27 cellular contexts compared by ENCODE assay signal in the genomic region with DNA sequence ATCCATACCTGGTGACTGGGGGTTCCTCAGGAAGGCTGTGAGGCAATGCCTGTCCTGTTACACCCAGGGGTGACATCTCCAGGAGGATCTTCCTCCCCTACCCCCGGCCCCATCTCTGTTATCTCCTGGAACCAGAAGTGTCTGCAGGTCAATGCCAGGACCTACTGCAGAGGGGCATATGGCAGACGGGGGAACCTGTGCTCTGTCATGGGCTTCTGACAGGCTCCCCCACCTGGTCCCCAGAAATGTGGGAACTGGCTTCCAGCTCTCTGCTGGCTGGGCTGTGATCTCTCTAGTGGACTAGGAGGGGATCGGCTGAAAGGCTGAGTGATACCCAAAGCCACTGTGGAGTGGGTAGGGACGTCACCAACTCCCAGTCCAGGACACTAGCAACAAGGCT. TPM values are rescaled to one million over a fixed set of nuclear protein-coding genes. Genes with fewer than 3 reads are reported as not detected.
"Had no signal": no experiment of that assay in that cellular context is flagged by ENCODE, and none has a peak within 500 bp of the region (broad histone marks: within the 10 kb centered on the region; RNA-seq: fewer than 3 reads in every experiment).

No MANE protein-coding gene starts in this region.

- ATAC-seq: activated T-cell treated with anti-CD3 and anti-CD28 coated beads, Interleukin-2, amount 50 U/mL, for 72 hours; esophagus mucosa; foreskin keratinocyte had no signal

- DNase-seq: activated CD4-positive, alpha-beta memory T cell treated with anti-CD3 and anti-CD28 coated beads, Interleukin-2, amount 10 ng/mL, durations not matched to agents 7 days and 5 days; activated CD4-positive, alpha-beta T cell treated with anti-CD3 and anti-CD28 coated beads for 4 hours; activated CD4-positive, alpha-beta T cell treated with anti-CD3 and anti-CD28 coated beads, Interleukin-2, amount 10 ng/mL, durations not matched to agents 7 days and 5 days; activated CD4-positive, alpha-beta T cell treated with anti-CD3 and anti-CD28 coated beads, Interleukin-2, amount 50 U/mL, for 4 hours; activated CD4-positive, CD25-positive, alpha-beta regulatory T cell; activated CD4-positive, CD25-positive, alpha-beta regulatory T cell treated with anti-CD3 and anti-CD28 coated beads, Interleukin-2, amount 50 U/mL, for 72 hours; activated CD8-positive, alpha-beta memory T cell treated with anti-CD3 and anti-CD28 coated beads, Interleukin-2, amount 50 U/mL, for 48 hours; activated gamma-delta T cell treated with Interleukin-2 at 50 U/mL for 16 hours; activated naive CD4-positive, alpha-beta T cell treated with anti-CD3 and anti-CD28 coated beads, Interleukin-2, amount 50 U/mL, for 16 hours; activated naive CD4-positive, alpha-beta T cell treated with Interleukin-2 at 50 U/mL for 16 hours; activated T-cell treated with anti-CD3 and anti-CD28 coated beads for 4 hours; activated T-cell treated with anti-CD3 and anti-CD28 coated beads, Interleukin-2, amount 50 U/mL, for 24 hours; activated T-cell treated with anti-CD3 and anti-CD28 coated beads, Interleukin-2, amount 50 U/mL, for 72 hours; amniotic stem cell; anterior cingulate cortex; effector memory CD4-positive, alpha-beta T cell; endodermal cell; foreskin keratinocyte; head of caudate nucleus; T-helper 2 cell had no signal

- H3K4me1 Mint-ChIP-seq: activated CD4-positive, alpha-beta memory T cell treated with anti-CD3 and anti-CD28 coated beads, Interleukin-2, amount 10 ng/mL, durations not matched to agents 7 days and 5 days; activated CD4-positive, alpha-beta T cell treated with anti-CD3 and anti-CD28 coated beads, Interleukin-2, amount 10 ng/mL, durations not matched to agents 7 days and 5 days; endodermal cell had no signal

- H3K4me1 ChIP-seq: foreskin keratinocyte had no signal

- H3K27me3 ChIP-seq: dorsolateral prefrontal cortex had no signal

- H3K27ac Mint-ChIP-seq: activated CD4-positive, alpha-beta memory T cell treated with anti-CD3 and anti-CD28 coated beads, Interleukin-2, amount 10 ng/mL, durations not matched to agents 7 days and 5 days; activated CD4-positive, alpha-beta T cell treated with anti-CD3 and anti-CD28 coated beads, Interleukin-2, amount 10 ng/mL, durations not matched to agents 7 days and 5 days; activated naive CD8-positive, alpha-beta T cell; activated T-cell treated with anti-CD3 and anti-CD28 coated beads, Interleukin-2, amount 50 U/mL, for 24 hours; activated T-cell treated with anti-CD3 and anti-CD28 coated beads, Interleukin-2, amount 50 U/mL, for 72 hours; dendritic cell treated with granulocyte-macrophage colony-stimulating factor and Interleukin-4, amounts not matched to agents 40 ng/mL and 50 ng/mL, for 4 days; endodermal cell had no signal

- H3K4me3 ChIP-seq: coronary artery, dorsolateral prefrontal cortex had no signal

- H3K27ac ChIP-seq: coronary artery, foreskin keratinocyte had no signal

- H3K4me3 Mint-ChIP-seq: activated CD4-positive, alpha-beta memory T cell treated with anti-CD3 and anti-CD28 coated beads, Interleukin-2, amount 10 ng/mL, durations not matched to agents 7 days and 5 days; activated CD4-positive, alpha-beta T cell treated with anti-CD3 and anti-CD28 coated beads, Interleukin-2, amount 10 ng/mL, durations not matched to agents 7 days and 5 days; activated naive CD8-positive, alpha-beta T cell; activated T-cell treated with anti-CD3 and anti-CD28 coated beads, Interleukin-2, amount 50 U/mL, for 24 hours; activated T-cell treated with anti-CD3 and anti-CD28 coated beads, Interleukin-2, amount 50 U/mL, for 72 hours; dendritic cell treated with granulocyte-macrophage colony-stimulating factor and Interleukin-4, amounts not matched to agents 40 ng/mL and 50 ng/mL, for 4 days; endodermal cell had no signal

- H3K36me3 Mint-ChIP-seq: activated naive CD8-positive, alpha-beta T cell had no signal

- H3K9me3 Mint-ChIP-seq: activated CD4-positive, alpha-beta memory T cell treated with anti-CD3 and anti-CD28 coated beads, Interleukin-2, amount 10 ng/mL, durations not matched to agents 7 days and 5 days; activated CD4-positive, alpha-beta T cell treated with anti-CD3 and anti-CD28 coated beads, Interleukin-2, amount 10 ng/mL, durations not matched to agents 7 days and 5 days; activated T-cell treated with anti-CD3 and anti-CD28 coated beads, Interleukin-2, amount 50 U/mL, for 24 hours; activated T-cell treated with anti-CD3 and anti-CD28 coated beads, Interleukin-2, amount 50 U/mL, for 72 hours; dendritic cell treated with granulocyte-macrophage colony-stimulating factor and Interleukin-4, amounts not matched to agents 40 ng/mL and 50 ng/mL, for 4 days; endodermal cell had no signal

RNA-seq across cellular contexts. Expression of a gene that starts 21.0 kb away (rescaled TPM):
- total RNA-seq: activated CD4-positive, alpha-beta memory T cell treated with anti-CD3 and anti-CD28 coated beads, Interleukin-2, amount 10 ng/mL, durations not matched to agents 7 days and 5 days; activated CD4-positive, alpha-beta T cell treated with anti-CD3 and anti-CD28 coated beads, Interleukin-2, amount 10 ng/mL, durations not matched to agents 7 days and 5 days; activated T-cell treated with anti-CD3 and anti-CD28 coated beads, Interleukin-2, amount 50 U/mL, for 72 hours; epithelial cell of proximal tubule; T-helper 1 cell treated with Interleukin-12 subunit alpha and Interleukin-12 subunit beta and Interleukin-4 antibody, amounts not matched to agents 30 ng/mL and 1 ng/mL, for 36 hours had no signal
